Comparison of ENCODE assay signal across 16 cellular contexts in genomic region chr13:35210234-35210633, GRCh38.
DNase-seq lines count a peak whose midpoint lies in the region; ATAC-seq and TF ChIP-seq lines count a peak whose summit lies in the region.
"Had no signal": no experiment of that assay in that cellular context is flagged by ENCODE, and none has a peak within 500 bp of the region (broad histone marks: within the 10 kb centered on the region; RNA-seq: fewer than 3 reads in every experiment).

No MANE protein-coding gene starts in this region.

- H3K36me3 ChIP-seq in heart right ventricle (peaks cover 0 to 15% (median 0%) of the 10 kb centered on the region in 9 donors), heart left ventricle (peaks cover 0 to 5% (median 0%) of the 10 kb centered on the region in 9 donors)
- H3K36me3 ChIP-seq: transverse colon had no signal

- no peak overlapping the region for H3K27ac ChIP-seq in heart right ventricle
- no peak overlapping the region for H3K27ac ChIP-seq in heart left ventricle
- H3K27ac ChIP-seq: parathyroid adenoma, transverse colon had no signal

- H3K4me3 ChIP-seq in heart right ventricle (no peak overlapping the region), heart left ventricle (no peak overlapping the region), epithelial cell of esophagus (ENCODE audit: low read length) (no peak overlapping the region)
- H3K4me3 ChIP-seq: transverse colon had no signal

- H3K27me3 ChIP-seq in heart right ventricle (no peaks in the 10 kb centered on the region), heart left ventricle (no peaks in the 10 kb centered on the region)
- H3K27me3 ChIP-seq: transverse colon had no signal

- peak in 5 of 9 donors; percentile 8 to 31 (median 24) for TF ChIP-seq CTCF in heart right ventricle (IDR thresholded peaks at IDR 0.05)
- TF ChIP-seq CTCF in heart left ventricle (IDR thresholded peaks at IDR 0.05): peak in 5 of 12 donors; percentile 7 to 29 (median 26)
- TF ChIP-seq CTCF in epithelial cell of esophagus (IDR thresholded peaks at IDR 0.05; ENCODE audit: insufficient read depth, low read depth, low read length, missing control alignments): peak; percentile 7

- H3K9me3 ChIP-seq in heart right ventricle: no peaks in the 10 kb centered on the region
- no peaks in the 10 kb centered on the region for H3K9me3 ChIP-seq in heart left ventricle
- H3K9me3 ChIP-seq: transverse colon had no signal

- peaks cover 0 to 7% (median 0%) of the 10 kb centered on the region in 9 donors for H3K4me1 ChIP-seq in heart right ventricle
- peaks cover 0 to 3% (median 0%) of the 10 kb centered on the region in 12 donors for H3K4me1 ChIP-seq in heart left ventricle
- H3K4me1 ChIP-seq: parathyroid adenoma, transverse colon had no signal

- intact Hi-C loops in heart right ventricle (cut with DNase I) (loop anchor here in 3 of 10 donors (10.0 kb wide), 3 partner anchors 585 to 745 kb away; no protein-coding TSS in a partner anchor), heart left ventricle (cut with DNase I) (loop anchor here in 1 of 10 donors (10.0 kb wide), 1 partner anchor 515 kb away; no protein-coding TSS in a partner anchor), head of caudate nucleus (cut with DNase I) (no loop called here)

- ATAC-seq in heart right ventricle (no peak), heart left ventricle (no peak)

- DNase-seq in heart right ventricle: no peak
- no peak for DNase-seq in heart left ventricle
- peak; percentile 22 for DNase-seq in NCI-H69 (lab: John Stamatoyannopoulos, UW)
- DNase-seq in epithelial cell of esophagus (ENCODE audit: low read depth): peak; percentile 30
- no peak for DNase-seq in T1000 (lab: John Stamatoyannopoulos, UW)
- DNase-seq in NCI-H510A treated with DMSO at 0.1 percent for 48 hours (lab: John Stamatoyannopoulos, UW): no peak
- DNase-seq in activated CD4-positive, alpha-beta T cell treated with anti-CD3 and anti-CD28 coated beads, Interleukin-2, amount 50 U/mL, for 4 hours: no peak
- DNase-seq in head of caudate nucleus: no peak
- DNase-seq: activated CD4-positive, alpha-beta T cell treated with anti-CD3 and anti-CD28 coated beads for 4 hours; activated T-cell treated with anti-CD3 and anti-CD28 coated beads, Interleukin-2, amount 50 U/mL, for 24 hours; amniotic stem cell; DMS79; NCI-H1436; T-helper 1 cell; transverse colon had no signal

- 44 to 60% methylated on average over 1 of the region's 1 CpG for WGBS in heart right ventricle, 2 donors
- WGBS in heart left ventricle, 4 donors: 42 to 58% (median 53%) methylated on average over 1 of the region's 1 CpG

- no peak for TF ChIP-seq POLR2A in heart left ventricle (IDR thresholded peaks at IDR 0.05)

Comparison
In these comparisons a context has a peak if more than half of its experiments do, and no peak if none do; other contexts are left out.
1. DNase-seq: peak in NCI-H69 (single experiment) and epithelial cell of esophagus (single experiment); none in heart right ventricle (0 of 2), heart left ventricle (0 of 5), T1000 (single experiment), NCI-H510A treated with DMSO at 0.1 percent for 48 hours (single experiment), activated CD4-positive, alpha-beta T cell treated with anti-CD3 and anti-CD28 coated beads, Interleukin-2, amount 50 U/mL, for 4 hours (0 of 2) and head of caudate nucleus (0 of 42).